ENCODE assay signal across 14 cellular contexts in genomic region chr10:88158506-88159123, GRCh38.
DNase-seq lines count a peak whose midpoint lies in the region; ATAC-seq, FAIRE-seq and TF ChIP-seq lines count a peak whose summit lies in the region.
"Had no signal": no experiment of that assay in that cellular context is flagged by ENCODE, and none has a peak within 500 bp of the region (broad histone marks: within the 10 kb centered on the region; RNA-seq: fewer than 3 reads in every experiment).

No MANE protein-coding gene starts in this region.

- TF ChIP-seq CTCF in heart left ventricle (IDR thresholded peaks at IDR 0.05) (no peak), osteoblast (IDR thresholded peaks at IDR 0.05; ENCODE audit: extremely low read depth, low read depth, low read length) (no peak), vagina (IDR thresholded peaks at IDR 0.05) (no peak)

- H3K27ac ChIP-seq in heart left ventricle (peak overlapping the region; percentile 30 to 85 (median 52)), osteoblast (ENCODE audit: low read depth, low read length) (peak overlapping the region; percentile 37), vagina (peak overlapping the region; percentile 82)
- H3K27ac ChIP-seq: 22Rv1, SJCRH30 had no signal

- H4K20me1 ChIP-seq in osteoblast (ENCODE audit: insufficient read depth, low read length), result no peaks in the 10 kb centered on the region

- DNase-seq in heart left ventricle, result no peak
- DNase-seq in Right ventricle myocardium superior, result no peak
- no peak for DNase-seq in osteoblast (ENCODE audit: insufficient read length, low spot score, missing footprints)
- DNase-seq in vagina (ENCODE audit: extremely low spot score in 2 of 2), result no peak
- no peak for DNase-seq in NCI-H2227 (lab: John Stamatoyannopoulos, UW; ENCODE audit: unreplicated experiment)
- no peak for DNase-seq in activated CD4-positive, CD25-positive, alpha-beta regulatory T cell (lab: John Stamatoyannopoulos, UW)
- DNase-seq: activated naive CD4-positive, alpha-beta T cell treated with anti-CD3 and anti-CD28 coated beads, Interleukin-2, amount 50 U/mL, for 16 hours; NCI-H2029; SJCRH30; stimulated activated CD4-positive, alpha-beta T cell treated with anti-CD3 and anti-CD28 coated beads, Interleukin-4, amount 100 ng/mL, for 1 hour had no signal

- no peak for TF ChIP-seq POLR2A in heart left ventricle (IDR thresholded peaks at IDR 0.05)
- no peak for TF ChIP-seq POLR2A in vagina (IDR thresholded peaks at IDR 0.05)

- H3K27me3 ChIP-seq in heart left ventricle (no peaks in the 10 kb centered on the region), osteoblast (ENCODE audit: insufficient read depth, low read length) (no peaks in the 10 kb centered on the region), vagina (no peaks in the 10 kb centered on the region)
- H3K27me3 ChIP-seq: SJCRH30 had no signal

- H3K36me3 ChIP-seq in heart left ventricle, result no peaks in the 10 kb centered on the region
- H3K36me3 ChIP-seq in osteoblast (ENCODE audit: insufficient read depth, low read length), result no peaks in the 10 kb centered on the region
- H3K36me3 ChIP-seq in vagina, result no peaks in the 10 kb centered on the region
- H3K36me3 ChIP-seq: prostate gland, SJCRH30 had no signal

- H2AFZ ChIP-seq in osteoblast (ENCODE audit: low read length), result peak overlapping the region; percentile 49

- H3K9me3 ChIP-seq in heart left ventricle, result no peaks in the 10 kb centered on the region
- H3K9me3 ChIP-seq in osteoblast (ENCODE audit: low read depth, low read length), result no peaks in the 10 kb centered on the region
- H3K9me3 ChIP-seq in vagina, result no peaks in the 10 kb centered on the region
- H3K9me3 ChIP-seq: prostate gland, SJCRH30 had no signal

- intact Hi-C loops in heart left ventricle (cut with DNase I) (loop anchor here in 1 of 10 donors (10.0 kb wide), 1 partner anchor 56 kb away; no protein-coding TSS in a partner anchor), Right ventricle myocardium superior (cut with DNase I) (loop anchor here (10.0 kb wide), 1 partner anchor 216 kb away; no protein-coding TSS in a partner anchor), vagina (cut with DNase I) (loop anchor here (5.0 kb wide), 1 partner anchor 99 kb away; no protein-coding TSS in a partner anchor)

- ATAC-seq in heart left ventricle (no peak), Right ventricle myocardium superior (ENCODE audit: poor library complexity) (no peak), HG02610 (IDR thresholded peaks at IDR 0.05; ENCODE audit: unreplicated experiment) (no peak)

- peak; percentile 78 for FAIRE-seq in endometrium (lab: Jason Lieb, UNC)

- WGBS in heart left ventricle, 4 donors, result 60 to 70% (median 64%) methylated on average over 3 of the region's 3 CpGs

- H3K79me2 ChIP-seq in osteoblast (ENCODE audit: insufficient read depth, low read length), result no peaks in the 10 kb centered on the region

- H3K4me1 ChIP-seq in heart left ventricle (peaks cover 0 to 26% (median 6%) of the 10 kb centered on the region in 12 donors), osteoblast (ENCODE audit: insufficient read depth, low read length) (peaks cover 38% of the 10 kb centered on the region), vagina (peaks cover 22% of the 10 kb centered on the region)
- H3K4me1 ChIP-seq: prostate gland, SJCRH30 had no signal

- peak overlapping the region; percentile 66 for H3K4me2 ChIP-seq in osteoblast (ENCODE audit: insufficient read depth, low read length)

- no peak overlapping the region for H3K4me3 ChIP-seq in heart left ventricle
- no peak overlapping the region for H3K4me3 ChIP-seq in osteoblast (ENCODE audit: insufficient read depth, low read length)
- H3K4me3 ChIP-seq in vagina, result no peak overlapping the region
- H3K4me3 ChIP-seq: prostate gland, SJCRH30 had no signal
